In the genomic region with DNA sequence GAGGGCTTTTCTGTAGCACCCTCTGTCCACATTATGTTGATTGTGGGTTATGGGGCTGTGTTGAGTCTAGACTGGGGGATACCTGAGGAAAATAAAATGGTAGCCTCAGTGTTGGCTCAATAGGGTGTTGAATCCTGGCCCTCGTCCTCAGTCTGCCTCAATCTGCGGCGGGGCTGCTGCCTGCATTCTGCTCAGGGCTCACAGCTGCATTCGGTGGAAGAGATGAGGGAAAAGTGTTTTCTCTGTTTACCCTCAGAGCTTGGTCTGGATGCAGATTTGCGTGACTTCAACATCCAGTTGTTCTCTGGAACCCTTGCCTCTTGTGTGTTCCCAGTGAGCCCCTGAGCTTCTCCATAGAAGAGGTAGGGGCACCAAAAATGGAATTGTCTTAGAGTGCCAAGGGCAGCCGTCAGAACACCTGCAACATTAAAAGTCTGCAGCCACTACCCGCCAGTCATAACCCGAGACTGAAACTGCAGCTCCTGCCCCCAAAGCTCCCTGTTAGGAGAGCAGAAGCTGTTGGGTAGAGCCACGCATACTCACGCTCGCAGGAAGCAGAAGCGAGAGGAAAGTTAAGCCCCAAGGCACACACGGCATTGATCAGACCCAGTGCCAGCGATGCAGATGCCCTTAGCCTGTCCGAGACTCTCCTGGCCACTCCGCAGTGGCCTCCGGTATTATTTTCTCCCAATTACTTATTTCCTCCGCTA, we compare ENCODE assay signal across 18 cellular contexts.
DNase-seq lines count a peak whose midpoint lies in the region; ATAC-seq, FAIRE-seq and TF ChIP-seq lines count a peak whose summit lies in the region.
"Had no signal": no experiment of that assay in that cellular context is flagged by ENCODE, and none has a peak within 500 bp of the region (broad histone marks: within the 10 kb centered on the region; RNA-seq: fewer than 3 reads in every experiment).

No MANE protein-coding gene starts in this region.

- no peaks in the 10 kb centered on the region for H3K4me1 ChIP-seq in left ventricle myocardium inferior
- H3K4me1 ChIP-seq in upper lobe of right lung = no peaks in the 10 kb centered on the region
- no peaks in the 10 kb centered on the region for H3K4me1 ChIP-seq in BE2C
- H3K4me1 ChIP-seq: Caco-2 had no signal

- peak; percentile 38 for DNase-seq in cardiac septum (ENCODE audit: low spot score)
- DNase-seq in left ventricle myocardium inferior = no peak
- DNase-seq in mesenteric fat pad (ENCODE audit: low spot score) = peak; percentile 79
- peak; percentile 55 for DNase-seq in posterior vena cava (ENCODE audit: low spot score)
- peak; percentile 10 for DNase-seq in upper lobe of right lung
- no peak for DNase-seq in T1000 (lab: John Stamatoyannopoulos, UW)
- no peak for DNase-seq in BE2C
- no peak for DNase-seq in frontal cortex (ENCODE audit: low spot score in 2 of 2)
- DNase-seq: 8988T; Caco-2; CD4-positive, CD25-positive, alpha-beta regulatory T cell; GM23248; HCEC 1CT had no signal

- no peak for FAIRE-seq in frontal cortex (lab: Jason Lieb, UNC)
- FAIRE-seq: D721Med, G401.6, GM12891, H54 had no signal

- TF ChIP-seq CTCF in left ventricle myocardium inferior (IDR thresholded peaks at IDR 0.05; ENCODE audit: borderline replicate concordance) = no peak
- TF ChIP-seq CTCF in upper lobe of right lung (IDR thresholded peaks at IDR 0.05) = no peak
- no peak for TF ChIP-seq CTCF in BE2C (IDR thresholded peaks at IDR 0.05; ENCODE audit: low read depth, low read length)

- H3K9me3 ChIP-seq in left ventricle myocardium inferior (replicated peaks) = peaks cover 19% of the 10 kb centered on the region
- no peaks in the 10 kb centered on the region for H3K9me3 ChIP-seq in upper lobe of right lung
- no peaks in the 10 kb centered on the region for H3K9me3 ChIP-seq in BE2C
- H3K9me3 ChIP-seq: Caco-2 had no signal

- no peak for ATAC-seq in upper lobe of right lung

- no peaks in the 10 kb centered on the region for H3K36me3 ChIP-seq in left ventricle myocardium inferior
- no peaks in the 10 kb centered on the region for H3K36me3 ChIP-seq in upper lobe of right lung
- H3K36me3 ChIP-seq in BE2C = no peaks in the 10 kb centered on the region
- H3K36me3 ChIP-seq: BLaER1 treated with 17β-estradiol and CSF1 and Interleukin-3, amounts not matched to agents 10 nM and 100 nM had no signal

- intact Hi-C loops in cardiac septum (cut with DNase I) = no loop called here
- intact Hi-C loops in left ventricle myocardium inferior (cut with micrococcal nuclease) = no loop called here
- intact Hi-C loops in posterior vena cava (cut with DNase I) = no loop called here
- intact Hi-C loops in upper lobe of right lung (cut with DNase I) = no loop called here

- H3K4me3 ChIP-seq in left ventricle myocardium inferior (no peak overlapping the region), upper lobe of right lung (no peak overlapping the region), BE2C (ENCODE audit: low read depth, low read length) (no peak overlapping the region)
- H3K4me3 ChIP-seq: BLaER1 treated with 17β-estradiol and CSF1 and Interleukin-3, amounts not matched to agents 10 nM and 100 nM; GM23248 had no signal

- H3K27ac ChIP-seq in left ventricle myocardium inferior (replicated peaks) (no peak overlapping the region), upper lobe of right lung (no peak overlapping the region)
- H3K27ac ChIP-seq: BLaER1 treated with 17β-estradiol and CSF1 and Interleukin-3, amounts not matched to agents 10 nM and 100 nM; GM23248 had no signal

- peaks cover 81% of the 10 kb centered on the region for H3K27me3 ChIP-seq in left ventricle myocardium inferior (ENCODE audit: low read depth)
- H3K27me3 ChIP-seq in upper lobe of right lung = peaks cover 6% of the 10 kb centered on the region
- no peaks in the 10 kb centered on the region for H3K27me3 ChIP-seq in BE2C

Comparison
In these comparisons a context has a peak if more than half of its experiments do, and no peak if none do; other contexts are left out.
1. DNase-seq: peak in cardiac septum (single experiment), mesenteric fat pad (single experiment), posterior vena cava (single experiment) and upper lobe of right lung (single experiment); none in left ventricle myocardium inferior (single experiment), T1000 (single experiment), BE2C (single experiment) and frontal cortex (0 of 2).